1 cellular context compared by ENCODE assay signal in the genomic region with DNA sequence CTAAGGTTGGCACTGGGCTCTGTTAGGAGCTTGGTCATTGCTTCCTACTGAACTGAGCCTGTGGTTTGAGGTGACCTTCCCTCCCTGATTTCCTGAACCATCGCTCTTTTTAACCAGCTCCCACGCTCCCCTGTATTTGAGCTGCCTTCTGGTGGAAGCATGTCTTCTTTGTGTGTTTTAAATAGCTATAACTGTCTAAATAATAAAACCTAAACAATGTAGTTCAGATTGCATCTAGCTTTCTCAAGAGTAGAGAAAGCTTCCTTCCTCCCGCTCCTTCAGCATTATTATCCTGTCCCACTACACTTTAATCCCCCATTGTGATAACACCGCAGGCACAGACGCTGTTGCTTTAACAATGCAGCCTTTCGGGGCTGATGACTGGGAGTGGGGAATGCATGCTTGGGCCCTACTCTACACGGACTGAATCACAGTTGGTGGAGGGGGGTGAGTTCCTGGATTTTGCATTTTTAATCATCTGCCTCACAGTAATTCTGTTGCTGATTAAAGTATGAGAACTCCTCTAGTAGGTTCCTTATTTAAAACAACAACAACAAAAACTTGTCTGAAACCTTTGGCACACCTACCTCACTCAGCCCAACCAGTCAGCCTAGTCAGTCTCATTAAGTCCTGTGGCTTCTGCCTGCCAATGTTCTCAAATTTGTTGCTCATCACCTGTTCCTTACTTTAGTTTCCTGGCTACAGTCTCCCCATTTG.
A peak's percentile ranks its signal among the peaks of the same experiment; 100 is the strongest.
TF ChIP-seq lines count a peak whose summit lies in the region.

No MANE protein-coding gene starts in this region.

TF ChIP-seq in SK-N-SH, 30 proteins besides CTCF, POLR2A, EP300 and RAD21:
- TF ChIP-seq, protein P1, sequence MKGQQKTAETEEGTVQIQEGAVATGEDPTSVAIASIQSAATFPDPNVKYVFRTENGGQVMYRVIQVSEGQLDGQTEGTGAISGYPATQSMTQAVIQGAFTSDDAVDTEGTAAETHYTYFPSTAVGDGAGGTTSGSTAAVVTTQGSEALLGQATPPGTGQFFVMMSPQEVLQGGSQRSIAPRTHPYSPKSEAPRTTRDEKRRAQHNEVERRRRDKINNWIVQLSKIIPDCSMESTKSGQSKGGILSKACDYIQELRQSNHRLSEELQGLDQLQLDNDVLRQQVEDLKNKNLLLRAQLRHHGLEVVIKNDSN (IDR thresholded peaks at IDR 0.05; ENCODE audit: borderline replicate concordance, low read depth): no peak
- peak; percentile 23; the same call in 1 of the 2 replicates for TF ChIP-seq FOSL2 (IDR thresholded peaks at IDR 0.05; ENCODE audit: borderline replicate concordance, low read depth)
- TF ChIP-seq JUND (IDR thresholded peaks at IDR 0.05): 0 out of 2 replicates have a peak, but pooled peaks have one; percentile 16
- TF ChIP-seq, protein P2, sequence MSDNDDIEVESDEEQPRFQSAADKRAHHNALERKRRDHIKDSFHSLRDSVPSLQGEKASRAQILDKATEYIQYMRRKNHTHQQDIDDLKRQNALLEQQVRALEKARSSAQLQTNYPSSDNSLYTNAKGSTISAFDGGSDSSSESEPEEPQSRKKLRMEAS (IDR thresholded peaks at IDR 0.05; ENCODE audit: low read depth): peak; percentile 70
- TF ChIP-seq, protein P3, sequence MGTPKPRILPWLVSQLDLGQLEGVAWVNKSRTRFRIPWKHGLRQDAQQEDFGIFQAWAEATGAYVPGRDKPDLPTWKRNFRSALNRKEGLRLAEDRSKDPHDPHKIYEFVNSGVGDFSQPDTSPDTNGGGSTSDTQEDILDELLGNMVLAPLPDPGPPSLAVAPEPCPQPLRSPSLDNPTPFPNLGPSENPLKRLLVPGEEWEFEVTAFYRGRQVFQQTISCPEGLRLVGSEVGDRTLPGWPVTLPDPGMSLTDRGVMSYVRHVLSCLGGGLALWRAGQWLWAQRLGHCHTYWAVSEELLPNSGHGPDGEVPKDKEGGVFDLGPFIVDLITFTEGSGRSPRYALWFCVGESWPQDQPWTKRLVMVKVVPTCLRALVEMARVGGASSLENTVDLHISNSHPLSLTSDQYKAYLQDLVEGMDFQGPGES (IDR thresholded peaks at IDR 0.05; ENCODE audit: low read depth, low read length): no peak
- TF ChIP-seq FOXJ3 (CRISPR knock-in tag; IDR thresholded peaks at IDR 0.05): no peak
- no peak for TF ChIP-seq NFIC (IDR thresholded peaks at IDR 0.05; ENCODE audit: borderline replicate concordance)
- no peak for TF ChIP-seq MEF2A (IDR thresholded peaks at IDR 0.05; ENCODE audit: borderline replicate concordance, low read depth)
- TF ChIP-seq RXRA (IDR thresholded peaks at IDR 0.05; ENCODE audit: borderline replicate concordance, low read depth): no peak
